ENCODE assay signal across 8 cellular contexts in genomic region chr5:177537389-177538361, GRCh38. TPM values are rescaled to one million over a fixed set of nuclear protein-coding genes. Genes with fewer than 3 reads are reported as not detected.
DNase-seq lines count a peak whose midpoint lies in the region; ATAC-seq and TF ChIP-seq lines count a peak whose summit lies in the region.

No MANE protein-coding gene starts in this region.

- TF ChIP-seq CTCF in right atrium auricular region (IDR thresholded peaks at IDR 0.05) (no peak), stomach (IDR thresholded peaks at IDR 0.05) (no peak)

- H3K27me3 Mint-ChIP-seq in activated CD8-positive, alpha-beta memory T cell treated with anti-CD3 and anti-CD28 coated beads, Interleukin-2, amount 10 ng/mL, durations not matched to agents 7 days and 5 days: no peaks in the 10 kb centered on the region

- peaks cover 4% of the 10 kb centered on the region for H3K4me1 Mint-ChIP-seq in activated CD8-positive, alpha-beta memory T cell treated with anti-CD3 and anti-CD28 coated beads, Interleukin-2, amount 10 ng/mL, durations not matched to agents 7 days and 5 days

- H3K4me3 ChIP-seq in GM23248 (peak overlapping the region; percentile 27), right atrium auricular region (no peak overlapping the region), stomach (no peak overlapping the region)

- intact Hi-C loops in stomach (cut with DNase I; ENCODE audit: low total_unique reads): no loop called here

- peaks cover 80% of the 10 kb centered on the region for H3K79me2 ChIP-seq in GM23248 (ENCODE audit: insufficient read depth)

- peak overlapping the region; percentile 64 for H3K4me2 ChIP-seq in GM23248 (ENCODE audit: unreplicated experiment)

- H3K36me3 Mint-ChIP-seq in activated CD8-positive, alpha-beta memory T cell treated with anti-CD3 and anti-CD28 coated beads, Interleukin-2, amount 10 ng/mL, durations not matched to agents 7 days and 5 days: peaks cover 23% of the 10 kb centered on the region

- CTCF ChIA-PET in activated CD8-positive, alpha-beta memory T cell treated with anti-CD3 and anti-CD28 coated beads, Interleukin-2, amount 10 ng/mL, durations not matched to agents 7 days and 5 days (lab: Charles Lee): no interaction called here

- no peak overlapping the region for H2AFZ ChIP-seq in GM23248

- no peak for TF ChIP-seq EP300 in stomach (IDR thresholded peaks at IDR 0.05)

- H3K9me3 ChIP-seq in GM23248 (ENCODE audit: low read depth) (no peaks in the 10 kb centered on the region), right atrium auricular region (no peaks in the 10 kb centered on the region), stomach (no peaks in the 10 kb centered on the region)

- H3F3A ChIP-seq in GM23248 (ENCODE audit: insufficient read depth): peaks cover 52% of the 10 kb centered on the region

- ATAC-seq in GM18909 (IDR thresholded peaks at IDR 0.05; ENCODE audit: poor library complexity, unreplicated experiment): no peak
- no peak for ATAC-seq in activated CD8-positive, alpha-beta memory T cell treated with anti-CD3 and anti-CD28 coated beads, Interleukin-2, amount 10 ng/mL, durations not matched to agents 7 days and 5 days

- H3K27ac ChIP-seq in GM23248: peak overlapping the region; percentile 90
- peak overlapping the region; percentile 40 to 76 for H3K27ac ChIP-seq in right atrium auricular region
- H3K27ac ChIP-seq in stomach: peak overlapping the region in 4 of 5 donors; percentile 41 to 63 (median 58)

- peaks cover 18% of the 10 kb centered on the region for H3K36me3 ChIP-seq in GM23248 (ENCODE audit: low read depth)
- H3K36me3 ChIP-seq in right atrium auricular region: peaks cover 32% of the 10 kb centered on the region
- H3K36me3 ChIP-seq in stomach: peaks cover 17 to 72% (median 64%) of the 10 kb centered on the region in 4 donors

- H4K20me1 ChIP-seq in GM23248 (ENCODE audit: insufficient read depth): no peaks in the 10 kb centered on the region

- H3K9ac ChIP-seq in GM23248: peak overlapping the region; percentile 54

- H3K4me1 ChIP-seq in GM23248 (ENCODE audit: insufficient read depth) (peaks cover 38% of the 10 kb centered on the region), right atrium auricular region (peaks cover 0 to 44% of the 10 kb centered on the region in 2 donors), stomach (peaks cover 13 to 56% (median 44%) of the 10 kb centered on the region in 4 donors)

- TF ChIP-seq POLR2A in stomach (IDR thresholded peaks at IDR 0.05): no peak

- H3K9me3 Mint-ChIP-seq in activated CD8-positive, alpha-beta memory T cell treated with anti-CD3 and anti-CD28 coated beads, Interleukin-2, amount 10 ng/mL, durations not matched to agents 7 days and 5 days (ENCODE audit: low read depth): no peaks in the 10 kb centered on the region

- no peak overlapping the region for H3K4me3 Mint-ChIP-seq in activated CD8-positive, alpha-beta memory T cell treated with anti-CD3 and anti-CD28 coated beads, Interleukin-2, amount 10 ng/mL, durations not matched to agents 7 days and 5 days

- 16 to 18% methylated on average over 15 of the region's 15 CpGs for WGBS in GM23248 (ENCODE audit: low coverage in 1 of 2, low lambda C conversion rate in 2 of 2, missing lambda C conversion rate in 2 of 2), 2 experiments
- WGBS in stomach, 5 donors: 48 to 57% (median 50%) methylated on average over 15 of the region's 15 CpGs

- DNase-seq in GM23248: peak; percentile 93
- DNase-seq in astrocyte of the hippocampus (ENCODE audit: low read depth, low spot score): peak; percentile 90
- DNase-seq in right atrium auricular region (ENCODE audit: low spot score): no peak
- DNase-seq in stomach: no peak
- no peak for DNase-seq in NCI-H2081 treated with DMSO at 0.1 percent for 48 hours (lab: John Stamatoyannopoulos, UW)
- DNase-seq in D341Med (ENCODE audit: low spot score): no peak
- no peak for DNase-seq in activated CD8-positive, alpha-beta memory T cell treated with anti-CD3 and anti-CD28 coated beads, Interleukin-2, amount 10 ng/mL, durations not matched to agents 7 days and 5 days

- H3K27ac Mint-ChIP-seq in activated CD8-positive, alpha-beta memory T cell treated with anti-CD3 and anti-CD28 coated beads, Interleukin-2, amount 10 ng/mL, durations not matched to agents 7 days and 5 days: no peak overlapping the region

- H3K27me3 ChIP-seq in GM23248 (replicated peaks; ENCODE audit: insufficient read depth) (no peaks in the 10 kb centered on the region), right atrium auricular region (no peaks in the 10 kb centered on the region), stomach (no peaks in the 10 kb centered on the region)

- H3K9me2 ChIP-seq in GM23248 (ENCODE audit: insufficient read depth): no peaks in the 10 kb centered on the region

- in situ Hi-C loops in GM23248 (cut with MboI): no loop called here

RNA-seq across cellular contexts. Expression of gene FAM193B, which starts 16.7 kb away (rescaled TPM):
- total RNA-seq in GM23248 (2014; rRNA removed; shearing (Covaris generic)): 21.9 and 22.9 TPM in 2 replicates
- 6.1 and 8.0 TPM in 2 replicates for polyA plus RNA-seq in GM23248 (2016; fragmentation: Nextera tagmentation; extraction: Ambion mirVana)
- total RNA-seq in right atrium auricular region: 10 to 100 TPM in 1 of 2 donors, 1 to 10 TPM in 1; 9.8 to 20.7 TPM
- total RNA-seq in stomach: 100 to 1,000 TPM in 3 of 5 donors, 10 to 100 TPM in 2; 40.4 to 316 (median 143) TPM
- polyA plus RNA-seq in stomach: 100 to 1,000 TPM; 106 to 140 (median 136) TPM
- total RNA-seq in activated CD8-positive, alpha-beta memory T cell treated with anti-CD3 and anti-CD28 coated beads, Interleukin-2, amount 10 ng/mL, durations not matched to agents 7 days and 5 days: 100 to 1,000 TPM in 1 of 2 experiments, 10 to 100 TPM in 1; 77.5 to 116 TPM

RNA-seq across cellular contexts. Expression of gene DDX41, which starts 20.9 kb away (rescaled TPM):
- 78.5 and 117 TPM in 2 replicates for total RNA-seq in GM23248 (2014; rRNA removed; shearing (Covaris generic))
- polyA plus RNA-seq in GM23248 (2016; fragmentation: Nextera tagmentation; extraction: Ambion mirVana) (63.0 and 67.9 TPM in 2 replicates), stomach (10 to 100 TPM; 65.3 to 72.9 (median 71.0) TPM)
- total RNA-seq in right atrium auricular region (10 to 100 TPM; 40.9 to 45.5 TPM), stomach (100 to 1,000 TPM in 3 of 5 donors, 10 to 100 TPM in 2; 54.9 to 263 (median 128) TPM)
- 100 to 1,000 TPM; 126 to 130 TPM for total RNA-seq in activated CD8-positive, alpha-beta memory T cell treated with anti-CD3 and anti-CD28 coated beads, Interleukin-2, amount 10 ng/mL, durations not matched to agents 7 days and 5 days

RNA-seq across cellular contexts. Expression of gene DOK3, which starts 28.0 kb away (rescaled TPM):
- total RNA-seq in GM23248 (2014; rRNA removed; shearing (Covaris generic)): 0.25 and 0.97 TPM in 2 replicates
- 0.76 and 0.80 TPM in 2 replicates for polyA plus RNA-seq in GM23248 (2016; fragmentation: Nextera tagmentation; extraction: Ambion mirVana)
- 1 to 10 TPM; 1.6 to 2.6 TPM for total RNA-seq in right atrium auricular region
- 10 to 100 TPM in 1 of 5 donors, 1 to 10 TPM in 2, under 1 TPM in 1, not detected in 1; 0.43 to 31.2 (median 3.9) TPM for total RNA-seq in stomach
- 1 to 10 TPM; 2.4 to 6.0 (median 4.9) TPM for polyA plus RNA-seq in stomach
- total RNA-seq in activated CD8-positive, alpha-beta memory T cell treated with anti-CD3 and anti-CD28 coated beads, Interleukin-2, amount 10 ng/mL, durations not matched to agents 7 days and 5 days: 1 to 10 TPM; 3.3 to 5.7 TPM

RNA-seq across cellular contexts. Expression of gene PDLIM7, which starts 40.3 kb away (rescaled TPM):
- 320 and 357 TPM in 2 replicates for total RNA-seq in GM23248 (2014; rRNA removed; shearing (Covaris generic))
- 551 and 556 TPM in 2 replicates for polyA plus RNA-seq in GM23248 (2016; fragmentation: Nextera tagmentation; extraction: Ambion mirVana)
- 10 to 100 TPM; 45.8 to 56.0 TPM for total RNA-seq in right atrium auricular region
- total RNA-seq in stomach: 100 to 1,000 TPM in 2 of 5 donors, 10 to 100 TPM in 3; 14.6 to 126 (median 97.0) TPM
- 100 to 1,000 TPM in 1 of 3 donors, 10 to 100 TPM in 2; 43.5 to 142 (median 76.6) TPM for polyA plus RNA-seq in stomach
- 10 to 100 TPM; 72.9 to 81.2 TPM for total RNA-seq in activated CD8-positive, alpha-beta memory T cell treated with anti-CD3 and anti-CD28 coated beads, Interleukin-2, amount 10 ng/mL, durations not matched to agents 7 days and 5 days

RNA-seq across cellular contexts. Expression of gene TMED9, which starts 54.3 kb away (rescaled TPM):
- 137 and 138 TPM in 2 replicates for total RNA-seq in GM23248 (2014; rRNA removed; shearing (Covaris generic))
- polyA plus RNA-seq in GM23248 (2016; fragmentation: Nextera tagmentation; extraction: Ambion mirVana) (254 and 282 TPM in 2 replicates), stomach (100 to 1,000 TPM in 1 of 3 donors, 10 to 100 TPM in 2; 39.9 to 115 (median 99.8) TPM)
- total RNA-seq in right atrium auricular region (10 to 100 TPM; 49.6 to 63.8 TPM), stomach (100 to 1,000 TPM in 1 of 5 donors, 10 to 100 TPM in 3, 1 to 10 TPM in 1; 9.3 to 107 (median 85.3) TPM)
- 100 to 1,000 TPM in 1 of 2 experiments, 10 to 100 TPM in 1; 99.9 to 111 TPM for total RNA-seq in activated CD8-positive, alpha-beta memory T cell treated with anti-CD3 and anti-CD28 coated beads, Interleukin-2, amount 10 ng/mL, durations not matched to agents 7 days and 5 days

Comparison
In these comparisons a context has a peak if more than half of its experiments do, and no peak if none do; other contexts are left out.
1. DNase-seq: peak in GM23248 (single experiment) and astrocyte of the hippocampus (single experiment); none in right atrium auricular region (single experiment), stomach (single experiment), NCI-H2081 treated with DMSO at 0.1 percent for 48 hours (single experiment), D341Med (single experiment) and activated CD8-positive, alpha-beta memory T cell treated with anti-CD3 and anti-CD28 coated beads, Interleukin-2, amount 10 ng/mL, durations not matched to agents 7 days and 5 days (single experiment).
2. Peak in every context shown above with its lines, with median percentiles within 50 percentile points of each other: H3K27ac ChIP-seq.